Comparison of ENCODE assay signal across 10 cellular contexts in the genomic region with DNA sequence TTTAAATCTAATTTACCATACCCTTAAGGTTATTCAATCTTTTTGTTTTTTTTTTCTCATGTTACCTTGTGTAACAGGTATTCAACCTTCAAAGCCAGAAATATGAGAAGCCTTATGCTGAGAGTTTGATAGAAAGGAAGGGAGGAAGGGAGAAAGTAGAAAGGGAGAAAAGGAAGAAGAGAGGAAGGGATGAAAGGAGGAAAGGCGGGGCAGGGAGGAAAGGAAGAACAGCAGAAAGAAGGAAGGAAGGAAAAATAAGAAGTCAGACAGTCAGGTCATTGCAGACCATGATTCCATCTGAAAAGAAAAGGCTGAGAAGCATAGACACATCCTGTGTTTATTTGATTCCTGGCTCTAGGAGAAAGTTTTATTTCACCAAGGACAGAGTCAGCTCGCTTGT. TPM values are rescaled to one million over a fixed set of nuclear protein-coding genes. Genes with fewer than 3 reads are reported as not detected.
"Had no signal": no experiment of that assay in that cellular context is flagged by ENCODE, and none has a peak within 500 bp of the region (broad histone marks: within the 10 kb centered on the region; RNA-seq: fewer than 3 reads in every experiment).

No MANE protein-coding gene starts in this region.

- ATAC-seq: GM23338, HepG2 had no signal

- H3K4me2 ChIP-seq: GM23338 had no signal

- H3K27ac ChIP-seq: HL-60 had no signal

- H3K4me3 ChIP-seq: GM23338 had no signal

- FAIRE-seq: H1, H54, HepG2 had no signal

- H2AFZ ChIP-seq: GM23338 had no signal

- DNase-seq: H9, HCEC 1CT, HFFc6, KG1 had no signal

RNA-seq across cellular contexts. Expression of a gene that starts 30.9 kb away (rescaled TPM):
- polyA plus RNA-seq: GM23338, IgD-negative memory B cell had no signal
